11 cellular contexts compared by ENCODE assay signal in genomic region chr17:58541249-58541648, GRCh38. TPM values are rescaled to one million over a fixed set of nuclear protein-coding genes. Genes with fewer than 3 reads are reported as not detected.
DNase-seq lines count a peak whose midpoint lies in the region; ATAC-seq and TF ChIP-seq lines count a peak whose summit lies in the region.
"Had no signal": no experiment of that assay in that cellular context is flagged by ENCODE, and none has a peak within 500 bp of the region (broad histone marks: within the 10 kb centered on the region; RNA-seq: fewer than 3 reads in every experiment).

No MANE protein-coding gene starts in this region.

- DNase-seq in cardiac muscle cell (ENCODE audit: low read depth in 1 of 2, low spot score in 1 of 2) (no peak), Right ventricle myocardium superior (no peak), NCI-H69 (lab: John Stamatoyannopoulos, UW) (peak; percentile 29), endodermal cell (peak; percentile 79), type B pancreatic cell (ENCODE audit: extremely low spot score, unreplicated experiment) (no peak), T-helper 1 cell (no peak)
- DNase-seq: activated T-cell treated with anti-CD3 and anti-CD28 coated beads for 4 hours; effector CD8-positive, alpha-beta T cell had no signal

- no peak for TF ChIP-seq EP300 in gastroesophageal sphincter (IDR thresholded peaks at IDR 0.05)

- H3K27me3 ChIP-seq in cardiac muscle cell (peaks cover 4% of the 10 kb centered on the region), endodermal cell (ENCODE audit: control insufficient read depth, insufficient read depth, low read length, poor library complexity, severe bottlenecking) (peaks cover 14% of the 10 kb centered on the region), gastroesophageal sphincter (peaks cover 3% of the 10 kb centered on the region)

- H3K4me3 Mint-ChIP-seq in endodermal cell (no peak overlapping the region), type B pancreatic cell (no peak overlapping the region)

- H3K27ac ChIP-seq in cardiac muscle cell (no peak overlapping the region), endodermal cell (ENCODE audit: low read depth, low read length) (no peak overlapping the region), gastroesophageal sphincter (no peak overlapping the region)

- intact Hi-C loops in Right ventricle myocardium superior (cut with DNase I): no loop called here

- peaks cover 22% of the 10 kb centered on the region for H3K27me3 Mint-ChIP-seq in endodermal cell (ENCODE audit: insufficient read depth)
- H3K27me3 Mint-ChIP-seq in type B pancreatic cell: peaks cover 38% of the 10 kb centered on the region

- ATAC-seq in Right ventricle myocardium superior (ENCODE audit: poor library complexity) (no peak), gastroesophageal sphincter (no peak), GM21723 (IDR thresholded peaks at IDR 0.05; ENCODE audit: unreplicated experiment) (no peak)

- no peak for TF ChIP-seq POLR2A in gastroesophageal sphincter (IDR thresholded peaks at IDR 0.05)

- no peaks in the 10 kb centered on the region for H3K36me3 ChIP-seq in cardiac muscle cell
- no peaks in the 10 kb centered on the region for H3K36me3 ChIP-seq in endodermal cell (ENCODE audit: control insufficient read depth, insufficient read depth, low read length)
- H3K36me3 ChIP-seq in gastroesophageal sphincter: no peaks in the 10 kb centered on the region

- H3K4me1 Mint-ChIP-seq in endodermal cell (no peaks in the 10 kb centered on the region), type B pancreatic cell (ENCODE audit: unreplicated experiment) (no peaks in the 10 kb centered on the region)

- WGBS in endodermal cell (ENCODE audit: insufficient coverage in 1 of 2, insufficient read length in 1 of 2), 2 experiments: 75% methylated on average over 2 of the region's 2 CpGs; no CpG with 5 or more reads in 1 of the 2 experiments
- WGBS in gastroesophageal sphincter (ENCODE audit: low coverage in 1 of 2), 2 donors: 71% methylated on average over 2 of the region's 2 CpGs; no CpG with 5 or more reads in 1 of the 2 donors

- H3K9me3 Mint-ChIP-seq in endodermal cell (no peaks in the 10 kb centered on the region), type B pancreatic cell (no peaks in the 10 kb centered on the region)

- no peak overlapping the region for H3K9ac ChIP-seq in endodermal cell (ENCODE audit: extremely low read depth, low read length, poor library complexity, severe bottlenecking)

- no peak overlapping the region for H3K4me3 ChIP-seq in cardiac muscle cell
- H3K4me3 ChIP-seq in endodermal cell (ENCODE audit: low read length): no peak overlapping the region
- H3K4me3 ChIP-seq in gastroesophageal sphincter: no peak overlapping the region

- H3K4me1 ChIP-seq in cardiac muscle cell (ENCODE audit: low read depth): peaks cover 18% of the 10 kb centered on the region
- no peaks in the 10 kb centered on the region for H3K4me1 ChIP-seq in endodermal cell (ENCODE audit: control insufficient read depth, insufficient read depth, low read length)
- no peaks in the 10 kb centered on the region for H3K4me1 ChIP-seq in gastroesophageal sphincter

- H3K36me3 Mint-ChIP-seq in endodermal cell (ENCODE audit: low read depth) (no peaks in the 10 kb centered on the region), type B pancreatic cell (no peaks in the 10 kb centered on the region)

- H3K27ac Mint-ChIP-seq in endodermal cell (no peak overlapping the region), type B pancreatic cell (no peak overlapping the region)

- TF ChIP-seq CTCF in cardiac muscle cell (IDR thresholded peaks at IDR 0.05; ENCODE audit: low read depth, low read length): peak; percentile 48
- TF ChIP-seq CTCF in endodermal cell (conservative IDR thresholded peaks at IDR 0.05): peak; percentile 76
- peak; percentile 47 for TF ChIP-seq CTCF in type B pancreatic cell (conservative IDR thresholded peaks at IDR 0.05)
- no peak for TF ChIP-seq CTCF in gastroesophageal sphincter (IDR thresholded peaks at IDR 0.05)

- H3K9me3 ChIP-seq in cardiac muscle cell (ENCODE audit: low read depth) (no peaks in the 10 kb centered on the region), endodermal cell (ENCODE audit: control insufficient read depth, low read length) (no peaks in the 10 kb centered on the region), gastroesophageal sphincter (no peaks in the 10 kb centered on the region)

RNA-seq across cellular contexts. Expression of gene MTMR4, which starts 26.8 kb away (rescaled TPM):
- 29.9 and 47.7 TPM in 2 replicates for total RNA-seq in cardiac muscle cell
- polyA plus RNA-seq in cardiac muscle cell: 26.0 and 30.4 TPM in 2 replicates
- total RNA-seq in Right ventricle myocardium superior: 11.3 TPM
- total RNA-seq in endodermal cell: 10 to 100 TPM; 39.4 to 52.9 TPM
- polyA plus RNA-seq in endodermal cell (2013, experiment 1 of 2): 43.6 TPM
- 39.0 TPM for polyA plus RNA-seq in endodermal cell (2013, experiment 2 of 2)
- 62.2 and 76.5 TPM in 2 replicates for total RNA-seq in type B pancreatic cell (ENCODE audit: low replicate concordance)
- total RNA-seq in gastroesophageal sphincter: 10 to 100 TPM; 31.6 to 36.5 (median 35.3) TPM

RNA-seq across cellular contexts. Expression of gene HSF5, which starts 53.0 kb away (rescaled TPM):
- total RNA-seq in cardiac muscle cell (0.03 and 0.07 TPM in 2 replicates), Right ventricle myocardium superior (not detected), endodermal cell (under 1 TPM; 0.09 to 0.22 TPM), type B pancreatic cell (ENCODE audit: low replicate concordance) (0.10 TPM in 1 of 2 replicates, not detected in the other), gastroesophageal sphincter (under 1 TPM in 1 of 4 donors, not detected in 3; 0.13 TPM)
- not detected in 2 replicates for polyA plus RNA-seq in cardiac muscle cell
- 0.04 TPM for polyA plus RNA-seq in endodermal cell (2013, experiment 1 of 2)
- not detected for polyA plus RNA-seq in endodermal cell (2013, experiment 2 of 2)
- total RNA-seq: HT1080 had no signal

Comparison
In these comparisons a context has a peak if more than half of its experiments do, and no peak if none do; other contexts are left out.
1. DNase-seq: peak in NCI-H69 (single experiment) and endodermal cell (single experiment); none in cardiac muscle cell (0 of 2), Right ventricle myocardium superior (single experiment), type B pancreatic cell (single experiment) and T-helper 1 cell (0 of 5).
2. CTCF ChIP-seq: peak in cardiac muscle cell (single experiment), endodermal cell (single experiment) and type B pancreatic cell (single experiment); none in gastroesophageal sphincter (0 of 4).